Comparison of ENCODE assay signal across 15 cellular contexts in genomic region chr10:34834274-34834673, GRCh38. TPM values are rescaled to one million over a fixed set of nuclear protein-coding genes. Genes with fewer than 3 reads are reported as not detected.
DNase-seq lines count a peak whose midpoint lies in the region; ATAC-seq and TF ChIP-seq lines count a peak whose summit lies in the region.
"Had no signal": no experiment of that assay in that cellular context is flagged by ENCODE, and none has a peak within 500 bp of the region (broad histone marks: within the 10 kb centered on the region; RNA-seq: fewer than 3 reads in every experiment).

No MANE protein-coding gene starts in this region.

- TF ChIP-seq CTCF in RWPE1 (conservative IDR thresholded peaks at IDR 0.05; ENCODE audit: low read depth) (no peak), gastroesophageal sphincter (IDR thresholded peaks at IDR 0.05) (no peak), prostate gland (IDR thresholded peaks at IDR 0.05) (no peak)

- no peak for TF ChIP-seq POLR2A in gastroesophageal sphincter (IDR thresholded peaks at IDR 0.05)
- TF ChIP-seq POLR2A in prostate gland (IDR thresholded peaks at IDR 0.05), result no peak

- H3K36me3 ChIP-seq in gastroesophageal sphincter (no peaks in the 10 kb centered on the region), prostate gland (no peaks in the 10 kb centered on the region)
- H3K36me3 ChIP-seq: BLaER1 had no signal

- H3K4me3 Mint-ChIP-seq in activated T-helper 17 cell treated with anti-CD3 and anti-CD28 coated beads, Interleukin-2, amount 50 U/mL, for 72 hours, result no peak overlapping the region
- H3K4me3 Mint-ChIP-seq: CD8-positive, alpha-beta memory T cell had no signal

- peak overlapping the region; percentile 43; the same call in 1 of the 2 replicates for H3K27ac ChIP-seq in RWPE1
- H3K27ac ChIP-seq in gastroesophageal sphincter, result no peak overlapping the region
- no peak overlapping the region for H3K27ac ChIP-seq in prostate gland
- H3K27ac ChIP-seq: 22Rv1, BLaER1 had no signal

- intact Hi-C loops in prostate gland (cut with DNase I), result no loop called here

- CTCF ChIA-PET in RWPE1 (lab: Yijun Ruan, JAX), result no interaction called here

- peak; percentile 57 for ATAC-seq in gastroesophageal sphincter
- no peak for ATAC-seq in activated T-helper 17 cell treated with anti-CD3 and anti-CD28 coated beads, Interleukin-2, amount 50 U/mL, for 72 hours (replicated peaks)
- ATAC-seq in GM19452 (IDR thresholded peaks at IDR 0.05; ENCODE audit: unreplicated experiment), result no peak
- ATAC-seq: HCT116 had no signal

- no peaks in the 10 kb centered on the region for H3K36me3 Mint-ChIP-seq in activated T-helper 17 cell treated with anti-CD3 and anti-CD28 coated beads, Interleukin-2, amount 50 U/mL, for 72 hours (ENCODE audit: low read depth)
- H3K36me3 Mint-ChIP-seq: CD8-positive, alpha-beta memory T cell had no signal

- H3K27me3 Mint-ChIP-seq in activated T-helper 17 cell treated with anti-CD3 and anti-CD28 coated beads, Interleukin-2, amount 50 U/mL, for 72 hours, result peaks cover 5% of the 10 kb centered on the region
- H3K27me3 Mint-ChIP-seq: CD8-positive, alpha-beta memory T cell had no signal

- H3K4me1 Mint-ChIP-seq in activated T-helper 17 cell treated with anti-CD3 and anti-CD28 coated beads, Interleukin-2, amount 50 U/mL, for 72 hours, result peaks cover 4% of the 10 kb centered on the region

- H3K27ac Mint-ChIP-seq in activated T-helper 17 cell treated with anti-CD3 and anti-CD28 coated beads, Interleukin-2, amount 50 U/mL, for 72 hours, result no peak overlapping the region
- H3K27ac Mint-ChIP-seq: CD8-positive, alpha-beta memory T cell had no signal

- H3K4me3 ChIP-seq in gastroesophageal sphincter (no peak overlapping the region), prostate gland (no peak overlapping the region)
- H3K4me3 ChIP-seq: BLaER1 had no signal

- H3K27me3 ChIP-seq in gastroesophageal sphincter (no peaks in the 10 kb centered on the region), prostate gland (replicated peaks; ENCODE audit: insufficient read depth) (no peaks in the 10 kb centered on the region)
- H3K27me3 ChIP-seq: BLaER1 had no signal

- no peaks in the 10 kb centered on the region for H3K9me3 Mint-ChIP-seq in activated T-helper 17 cell treated with anti-CD3 and anti-CD28 coated beads, Interleukin-2, amount 50 U/mL, for 72 hours
- H3K9me3 Mint-ChIP-seq: CD8-positive, alpha-beta memory T cell had no signal

- POLR2A ChIA-PET in RWPE1 (lab: Yijun Ruan, JAX; ENCODE audit: low non-redundant PET), result no interaction called here

- no peaks in the 10 kb centered on the region for H3K9me3 ChIP-seq in gastroesophageal sphincter
- no peaks in the 10 kb centered on the region for H3K9me3 ChIP-seq in prostate gland
- H3K9me3 ChIP-seq: BLaER1 had no signal

- H3K4me1 ChIP-seq in gastroesophageal sphincter (peaks cover 0 to 10% (median 0%) of the 10 kb centered on the region in 3 donors), prostate gland (replicated peaks) (no peaks in the 10 kb centered on the region)

- DNase-seq in NCI-H1694 treated with DMSO at 0.1 percent for 48 hours (lab: John Stamatoyannopoulos, UW) (peak; percentile 22), NCI-H1694 (lab: John Stamatoyannopoulos, UW) (no peak), RWPE1 (ENCODE audit: low spot score) (no peak), prostate gland (ENCODE audit: low spot score) (peak; percentile 49)
- DNase-seq in stimulated activated CD4-positive, alpha-beta T cell treated with anti-CD3 and anti-CD28 coated beads, Interleukin-15, amount 100 ng/mL, for 24 hours, result no peak
- DNase-seq: AML-193; CD8-positive, alpha-beta memory T cell; DMS53; GF-D8 had no signal

- 82 to 84% methylated on average over 5 of the region's 5 CpGs for WGBS in gastroesophageal sphincter (ENCODE audit: low coverage in 1 of 2), 2 donors
- 42% methylated on average over 5 of the region's 5 CpGs for WGBS in prostate gland

- no peak for TF ChIP-seq EP300 in gastroesophageal sphincter (IDR thresholded peaks at IDR 0.05)

RNA-seq across cellular contexts. Expression of gene PARD3, which starts 19.2 kb away (rescaled TPM):
- 100 to 1,000 TPM; 101 to 127 (median 115) TPM for total RNA-seq in gastroesophageal sphincter
- total RNA-seq in prostate gland, result 10 to 100 TPM; 32.0 to 61.9 TPM
- under 1 TPM; 0.13 to 0.24 TPM for total RNA-seq in activated T-helper 17 cell treated with anti-CD3 and anti-CD28 coated beads, Interleukin-2, amount 50 U/mL, for 72 hours

Comparison
In these comparisons a context has a peak if more than half of its experiments do, and no peak if none do; other contexts are left out.
1. DNase-seq: peak in NCI-H1694 treated with DMSO at 0.1 percent for 48 hours (single experiment) and prostate gland (single experiment); none in NCI-H1694 (single experiment), RWPE1 (single experiment) and stimulated activated CD4-positive, alpha-beta T cell treated with anti-CD3 and anti-CD28 coated beads, Interleukin-15, amount 100 ng/mL, for 24 hours (single experiment).
2. RNA of gene PARD3, which starts 19.2 kb away (total RNA-seq): 101 to 127 TPM in gastroesophageal sphincter and 32.0 to 61.9 TPM in prostate gland; 0.13 to 0.24 TPM in activated T-helper 17 cell treated with anti-CD3 and anti-CD28 coated beads, Interleukin-2, amount 50 U/mL, for 72 hours; every median in the first group is over 10 times any median in the second.